Comparison of ENCODE assay signal across 1 cellular context in genomic region chr7:142104550-142105527, GRCh38.
A peak's percentile ranks its signal among the peaks of the same experiment; 100 is the strongest.
TF ChIP-seq lines count a peak whose summit lies in the region.

No MANE protein-coding gene starts in this region.

TF ChIP-seq in HepG2, 621 proteins besides CTCF, POLR2A, EP300 and RAD21 (continued from another document and continues in another):
- TF ChIP-seq HOMEZ (CRISPR knock-in tag; IDR thresholded peaks at IDR 0.05; ENCODE audit: low read depth), result no peak
- TF ChIP-seq RERE (CRISPR knock-in tag; IDR thresholded peaks at IDR 0.05; ENCODE audit: low read depth), result no peak
- no peak for TF ChIP-seq ZNF580 (CRISPR knock-in tag; IDR thresholded peaks at IDR 0.05; ENCODE audit: borderline replicate concordance, low read depth)
- no peak for TF ChIP-seq ZNF776 (CRISPR knock-in tag; IDR thresholded peaks at IDR 0.05)
- no peak for TF ChIP-seq ZNF720 (CRISPR knock-in tag; IDR thresholded peaks at IDR 0.05)
- no peak for TF ChIP-seq DNMT1 (CRISPR knock-in tag; IDR thresholded peaks at IDR 0.05)
- TF ChIP-seq FOXA3 (CRISPR knock-in tag; IDR thresholded peaks at IDR 0.05), result peak; percentile 81
- TF ChIP-seq ZNF280B (CRISPR knock-in tag; IDR thresholded peaks at IDR 0.05; ENCODE audit: borderline replicate concordance), result no peak
- TF ChIP-seq SP140L (CRISPR knock-in tag; IDR thresholded peaks at IDR 0.05; ENCODE audit: borderline replicate concordance), result no peak
- TF ChIP-seq PAXIP1 (CRISPR knock-in tag; conservative IDR thresholded peaks at IDR 0.05), result peak; percentile 81
- TF ChIP-seq NFIC (IDR thresholded peaks at IDR 0.05; ENCODE audit: low read length), result 0 out of 2 replicates have a peak, but pooled peaks have one; percentile 43
- TF ChIP-seq UBTF (CRISPR knock-in tag; IDR thresholded peaks at IDR 0.05), result no peak
- TF ChIP-seq ZMAT5 (CRISPR knock-in tag; IDR thresholded peaks at IDR 0.05; ENCODE audit: borderline replicate concordance, low read depth), result no peak
- TF ChIP-seq TRIM22 (IDR thresholded peaks at IDR 0.05), result no peak
- TF ChIP-seq ZBTB25 (CRISPR knock-in tag; IDR thresholded peaks at IDR 0.05), result no peak
- TF ChIP-seq MLXIP (CRISPR knock-in tag; IDR thresholded peaks at IDR 0.05; ENCODE audit: borderline replicate concordance), result no peak
- no peak for TF ChIP-seq TAF15 (IDR thresholded peaks at IDR 0.05; ENCODE audit: low read depth, low read length, poor library complexity, severe bottlenecking)
- no peak for TF ChIP-seq ZNF567 (CRISPR knock-in tag; IDR thresholded peaks at IDR 0.05; ENCODE audit: borderline replicate concordance)
- no peak for TF ChIP-seq ATF4 (CRISPR knock-in tag; IDR thresholded peaks at IDR 0.05)
- TF ChIP-seq E2F1 (CRISPR knock-in tag; IDR thresholded peaks at IDR 0.05), result no peak
- TF ChIP-seq GPBP1L1 (CRISPR knock-in tag; IDR thresholded peaks at IDR 0.05), result no peak
- no peak for TF ChIP-seq SYNCRIP (IDR thresholded peaks at IDR 0.05; ENCODE audit: insufficient read depth, low read depth, low read length)
- no peak for TF ChIP-seq ZNF775 (CRISPR knock-in tag; IDR thresholded peaks at IDR 0.05; ENCODE audit: borderline replicate concordance)
- no peak for TF ChIP-seq NR1H2 (CRISPR knock-in tag; IDR thresholded peaks at IDR 0.05; ENCODE audit: borderline replicate concordance, low read depth)
- no peak for TF ChIP-seq HNRNPL (IDR thresholded peaks at IDR 0.05; ENCODE audit: low read depth, low read length)
- TF ChIP-seq SP1 (IDR thresholded peaks at IDR 0.05), result no peak
- no peak for TF ChIP-seq SP1 (CRISPR knock-in tag; IDR thresholded peaks at IDR 0.05)
